ENCODE assay signal across 1 cellular context in genomic region chr6:20811112-20811746, GRCh38.
TF ChIP-seq lines count a peak whose summit lies in the region.

No MANE protein-coding gene starts in this region.

TF ChIP-seq in K562, 482 proteins besides CTCF, POLR2A, EP300 and RAD21 (continued from another document and continues in another):
- TF ChIP-seq KDM1A (IDR thresholded peaks at IDR 0.05) (peak; percentile 75 to 79; a peak in 3 of 4 replicates), SMARCA5 (IDR thresholded peaks at IDR 0.05) (0 out of 2 replicates have a peak, but pooled peaks have one; percentile 67), ATF7 (IDR thresholded peaks at IDR 0.05) (peak; percentile 98), SREBF2 (CRISPR knock-in tag; IDR thresholded peaks at IDR 0.05) (0 out of 2 replicates have a peak, but pooled peaks have one; percentile 8), BRD9 (IDR thresholded peaks at IDR 0.05; ENCODE audit: low read depth, partially characterized antibody) (peak; percentile 85), SMAD1 (IDR thresholded peaks at IDR 0.05; ENCODE audit: low read depth, low read length, partially characterized antibody) (peak; percentile 39), MTA1 (IDR thresholded peaks at IDR 0.05; ENCODE audit: borderline replicate concordance) (peak; percentile 79), MTA2 (IDR thresholded peaks at IDR 0.05; ENCODE audit: low read depth) (peak; percentile 51; the same call in 1 of the 2 replicates), ZBTB12 (CRISPR knock-in tag; IDR thresholded peaks at IDR 0.05) (peak; percentile 48; the same call in 1 of the 2 replicates), NEUROD1 (IDR thresholded peaks at IDR 0.05; ENCODE audit: borderline replicate concordance, low read depth, low read length, partially characterized antibody) (peak; percentile 87), SMARCE1 (IDR thresholded peaks at IDR 0.05) (peak; percentile 96), TEAD1 (CRISPR knock-in tag; IDR thresholded peaks at IDR 0.05) (peak; percentile 44 to 62; a peak in 2 of 4 replicates), ZNF707 (CRISPR knock-in tag; conservative IDR thresholded peaks at IDR 0.05) (no peak), NR4A1 (CRISPR knock-in tag; IDR thresholded peaks at IDR 0.05) (no peak), NR4A1 (tag; IDR thresholded peaks at IDR 0.05) (0 out of 2 replicates have a peak, but pooled peaks have one; percentile 51), MAFG (tag; conservative IDR thresholded peaks at IDR 0.05) (peak; percentile 76), DPF2 (IDR thresholded peaks at IDR 0.05) (peak; percentile 96), TBL1XR1 (IDR thresholded peaks at IDR 0.05; ENCODE audit: low read length in 2 of 2) (peak in 1 of 2 experiments; percentile 83; a peak in 1 of 4 replicates), SAFB (IDR thresholded peaks at IDR 0.05; ENCODE audit: borderline replicate concordance, low read depth, low read length) (no peak), CEBPG (CRISPR knock-in tag; IDR thresholded peaks at IDR 0.05) (no peak), CEBPG (tag; conservative IDR thresholded peaks at IDR 0.05 in 1 of 2, IDR thresholded peaks at IDR 0.05 in 1 of 2) (peak; percentile 32 to 86; a peak in 3 of 4 replicates), SP2 (IDR thresholded peaks at IDR 0.05; ENCODE audit: extremely low read depth, low read depth, low read length, poor library complexity, severe bottlenecking) (no peak), SIRT6 (IDR thresholded peaks at IDR 0.05; ENCODE audit: low read depth, low read length) (no peak), MEF2D (tag; conservative IDR thresholded peaks at IDR 0.05; ENCODE audit: low read depth) (0 out of 2 replicates have a peak, but pooled peaks have one; percentile 47), PKNOX1 (IDR thresholded peaks at IDR 0.05) (peak; percentile 82), ZZZ3 (IDR thresholded peaks at IDR 0.05) (0 out of 2 replicates have a peak, but pooled peaks have one; percentile 35), SRSF9 (IDR thresholded peaks at IDR 0.05; ENCODE audit: borderline replicate concordance, low read depth, low read length) (no peak), NR2C1 (IDR thresholded peaks at IDR 0.05) (peak; percentile 69), NR2C1 (tag; IDR thresholded peaks at IDR 0.05) (peak; percentile 82), PHB2 (IDR thresholded peaks at IDR 0.05; ENCODE audit: low read depth) (no peak), ARNT (IDR thresholded peaks at IDR 0.05) (peak in 1 of 2 experiments; percentile 87; a peak in 2 of 4 replicates), KLF6 (CRISPR knock-in tag; IDR thresholded peaks at IDR 0.05; ENCODE audit: borderline replicate concordance) (no peak), CREB5 (CRISPR knock-in tag; IDR thresholded peaks at IDR 0.05) (no peak), FOXM1 (IDR thresholded peaks at IDR 0.05; ENCODE audit: low read depth) (peak; percentile 63; the same call in 1 of the 2 replicates), FOXM1 (CRISPR knock-in tag; IDR thresholded peaks at IDR 0.05; ENCODE audit: low read depth) (no peak), FOS (IDR thresholded peaks at IDR 0.05; ENCODE audit: extremely low read depth, insufficient read length) (peak; percentile 76), HNRNPK (IDR thresholded peaks at IDR 0.05; ENCODE audit: low read depth, low read length, poor library complexity, severe bottlenecking) (no peak)
- TF ChIP-seq, protein P1, sequence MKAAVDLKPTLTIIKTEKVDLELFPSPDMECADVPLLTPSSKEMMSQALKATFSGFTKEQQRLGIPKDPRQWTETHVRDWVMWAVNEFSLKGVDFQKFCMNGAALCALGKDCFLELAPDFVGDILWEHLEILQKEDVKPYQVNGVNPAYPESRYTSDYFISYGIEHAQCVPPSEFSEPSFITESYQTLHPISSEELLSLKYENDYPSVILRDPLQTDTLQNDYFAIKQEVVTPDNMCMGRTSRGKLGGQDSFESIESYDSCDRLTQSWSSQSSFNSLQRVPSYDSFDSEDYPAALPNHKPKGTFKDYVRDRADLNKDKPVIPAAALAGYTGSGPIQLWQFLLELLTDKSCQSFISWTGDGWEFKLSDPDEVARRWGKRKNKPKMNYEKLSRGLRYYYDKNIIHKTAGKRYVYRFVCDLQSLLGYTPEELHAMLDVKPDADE (conservative IDR thresholded peaks at IDR 0.05; ENCODE audit: control insufficient read depth, low read depth, low read length), result no peak
- TF ChIP-seq, protein P2, sequence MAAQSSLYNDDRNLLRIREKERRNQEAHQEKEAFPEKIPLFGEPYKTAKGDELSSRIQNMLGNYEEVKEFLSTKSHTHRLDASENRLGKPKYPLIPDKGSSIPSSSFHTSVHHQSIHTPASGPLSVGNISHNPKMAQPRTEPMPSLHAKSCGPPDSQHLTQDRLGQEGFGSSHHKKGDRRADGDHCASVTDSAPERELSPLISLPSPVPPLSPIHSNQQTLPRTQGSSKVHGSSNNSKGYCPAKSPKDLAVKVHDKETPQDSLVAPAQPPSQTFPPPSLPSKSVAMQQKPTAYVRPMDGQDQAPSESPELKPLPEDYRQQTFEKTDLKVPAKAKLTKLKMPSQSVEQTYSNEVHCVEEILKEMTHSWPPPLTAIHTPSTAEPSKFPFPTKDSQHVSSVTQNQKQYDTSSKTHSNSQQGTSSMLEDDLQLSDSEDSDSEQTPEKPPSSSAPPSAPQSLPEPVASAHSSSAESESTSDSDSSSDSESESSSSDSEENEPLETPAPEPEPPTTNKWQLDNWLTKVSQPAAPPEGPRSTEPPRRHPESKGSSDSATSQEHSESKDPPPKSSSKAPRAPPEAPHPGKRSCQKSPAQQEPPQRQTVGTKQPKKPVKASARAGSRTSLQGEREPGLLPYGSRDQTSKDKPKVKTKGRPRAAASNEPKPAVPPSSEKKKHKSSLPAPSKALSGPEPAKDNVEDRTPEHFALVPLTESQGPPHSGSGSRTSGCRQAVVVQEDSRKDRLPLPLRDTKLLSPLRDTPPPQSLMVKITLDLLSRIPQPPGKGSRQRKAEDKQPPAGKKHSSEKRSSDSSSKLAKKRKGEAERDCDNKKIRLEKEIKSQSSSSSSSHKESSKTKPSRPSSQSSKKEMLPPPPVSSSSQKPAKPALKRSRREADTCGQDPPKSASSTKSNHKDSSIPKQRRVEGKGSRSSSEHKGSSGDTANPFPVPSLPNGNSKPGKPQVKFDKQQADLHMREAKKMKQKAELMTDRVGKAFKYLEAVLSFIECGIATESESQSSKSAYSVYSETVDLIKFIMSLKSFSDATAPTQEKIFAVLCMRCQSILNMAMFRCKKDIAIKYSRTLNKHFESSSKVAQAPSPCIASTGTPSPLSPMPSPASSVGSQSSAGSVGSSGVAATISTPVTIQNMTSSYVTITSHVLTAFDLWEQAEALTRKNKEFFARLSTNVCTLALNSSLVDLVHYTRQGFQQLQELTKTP (IDR thresholded peaks at IDR 0.05; ENCODE audit: low read depth in 1 of 2, partially characterized antibody in 2 of 2), result peak in 1 of 2 experiments; percentile 85
- TF ChIP-seq, protein P3, sequence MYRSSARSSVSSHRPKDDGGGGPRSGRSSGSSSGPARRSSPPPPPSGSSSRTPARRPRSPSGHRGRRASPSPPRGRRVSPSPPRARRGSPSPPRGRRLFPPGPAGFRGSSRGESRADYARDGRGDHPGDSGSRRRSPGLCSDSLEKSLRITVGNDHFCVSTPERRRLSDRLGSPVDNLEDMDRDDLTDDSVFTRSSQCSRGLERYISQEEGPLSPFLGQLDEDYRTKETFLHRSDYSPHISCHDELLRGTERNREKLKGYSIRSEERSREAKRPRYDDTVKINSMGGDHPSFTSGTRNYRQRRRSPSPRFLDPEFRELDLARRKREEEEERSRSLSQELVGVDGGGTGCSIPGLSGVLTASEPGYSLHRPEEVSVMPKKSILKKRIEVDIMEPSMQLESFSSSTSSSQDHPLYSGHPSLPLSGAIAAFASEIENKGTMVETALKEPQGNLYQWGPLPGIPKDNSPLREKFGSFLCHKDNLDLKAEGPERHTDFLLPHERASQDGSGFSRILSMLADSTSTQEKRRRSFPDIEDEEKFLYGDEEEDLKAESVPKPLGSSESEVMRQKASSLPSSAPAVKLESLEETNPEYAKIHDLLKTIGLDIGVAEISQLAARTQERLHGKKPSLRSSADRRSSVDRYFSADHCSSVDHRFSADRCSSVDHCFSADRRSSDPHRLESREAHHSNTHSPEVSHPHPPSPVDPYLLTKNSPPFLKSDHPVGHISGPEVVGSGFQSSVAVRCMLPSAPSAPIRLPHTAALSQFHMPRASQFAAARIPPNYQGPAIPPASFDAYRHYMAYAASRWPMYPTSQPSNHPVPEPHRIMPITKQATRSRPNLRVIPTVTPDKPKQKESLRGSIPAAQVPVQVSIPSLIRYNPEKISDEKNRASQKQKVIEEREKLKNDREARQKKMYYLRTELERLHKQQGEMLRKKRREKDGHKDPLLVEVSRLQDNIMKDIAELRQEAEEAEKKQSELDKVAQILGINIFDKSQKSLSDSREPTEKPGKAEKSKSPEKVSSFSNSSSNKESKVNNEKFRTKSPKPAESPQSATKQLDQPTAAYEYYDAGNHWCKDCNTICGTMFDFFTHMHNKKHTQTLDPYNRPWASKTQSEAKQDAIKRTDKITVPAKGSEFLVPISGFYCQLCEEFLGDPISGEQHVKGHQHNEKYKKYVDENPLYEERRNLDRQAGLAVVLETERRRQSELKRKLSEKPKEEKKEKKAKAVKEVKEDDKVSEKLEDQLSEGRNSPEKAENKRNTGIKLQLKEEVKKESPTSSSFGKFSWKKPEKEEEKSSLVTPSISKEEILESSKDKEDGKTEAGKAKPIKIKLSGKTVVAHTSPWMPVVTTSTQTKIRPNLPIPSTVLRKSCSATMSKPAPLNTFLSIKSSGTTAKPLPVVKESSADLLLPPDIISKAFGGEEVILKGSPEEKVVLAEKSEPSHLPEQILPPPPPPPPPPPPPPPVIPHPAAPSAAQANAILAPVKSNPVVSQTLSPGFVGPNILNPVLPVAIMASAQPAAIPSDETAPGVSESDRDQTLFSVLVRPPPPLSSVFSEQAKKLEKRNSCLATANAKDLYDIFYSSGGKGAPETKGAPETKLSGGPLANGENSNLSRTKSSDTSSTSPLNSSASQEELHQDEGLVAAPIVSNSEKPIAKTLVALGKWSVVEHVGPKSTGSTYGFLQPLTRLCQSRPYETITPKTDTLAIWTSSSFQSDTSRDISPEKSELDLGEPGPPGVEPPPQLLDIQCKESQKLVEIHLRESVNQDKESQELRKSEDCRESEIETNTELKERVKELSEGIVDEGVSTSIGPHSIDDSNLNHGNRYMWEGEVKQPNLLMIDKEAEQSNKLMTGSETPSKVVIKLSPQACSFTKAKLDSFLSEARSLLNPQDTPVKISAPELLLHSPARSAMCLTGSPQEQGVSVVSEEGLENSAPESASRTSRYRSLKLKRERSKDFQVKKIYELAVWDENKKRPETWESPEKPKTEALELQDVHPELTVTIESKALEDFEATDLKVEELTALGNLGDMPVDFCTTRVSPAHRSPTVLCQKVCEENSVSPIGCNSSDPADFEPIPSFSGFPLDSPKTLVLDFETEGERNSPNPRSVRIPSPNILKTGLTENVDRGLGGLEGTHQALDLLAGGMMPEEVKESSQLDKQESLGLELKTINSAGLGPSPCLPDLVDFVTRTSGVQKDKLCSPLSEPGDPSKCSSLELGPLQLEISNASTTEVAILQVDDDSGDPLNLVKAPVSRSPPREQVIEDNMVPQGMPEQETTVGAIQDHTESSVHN (IDR thresholded peaks at IDR 0.05; ENCODE audit: borderline replicate concordance in 1 of 2, low read depth in 1 of 2), result peak in 1 of 2 experiments; percentile 96; a peak in 2 of 4 replicates
- TF ChIP-seq, protein P4, sequence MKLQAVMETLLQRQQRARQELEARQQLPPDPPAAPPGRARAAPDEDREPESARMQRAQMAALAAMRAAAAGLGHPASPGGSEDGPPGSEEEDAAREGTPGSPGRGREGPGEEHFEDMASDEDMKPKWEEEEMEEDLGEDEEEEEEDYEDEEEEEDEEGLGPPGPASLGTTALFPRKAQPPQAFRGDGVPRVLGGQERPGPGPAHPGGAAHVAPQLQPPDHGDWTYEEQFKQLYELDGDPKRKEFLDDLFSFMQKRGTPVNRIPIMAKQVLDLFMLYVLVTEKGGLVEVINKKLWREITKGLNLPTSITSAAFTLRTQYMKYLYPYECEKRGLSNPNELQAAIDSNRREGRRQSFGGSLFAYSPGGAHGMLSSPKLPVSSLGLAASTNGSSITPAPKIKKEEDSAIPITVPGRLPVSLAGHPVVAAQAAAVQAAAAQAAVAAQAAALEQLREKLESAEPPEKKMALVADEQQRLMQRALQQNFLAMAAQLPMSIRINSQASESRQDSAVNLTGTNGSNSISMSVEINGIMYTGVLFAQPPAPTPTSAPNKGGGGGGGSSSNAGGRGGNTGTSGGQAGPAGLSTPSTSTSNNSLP (IDR thresholded peaks at IDR 0.05; ENCODE audit: borderline replicate concordance, low read depth, low read length), result peak; percentile 85; the same call in 1 of the 2 replicates
- TF ChIP-seq, protein P5, sequence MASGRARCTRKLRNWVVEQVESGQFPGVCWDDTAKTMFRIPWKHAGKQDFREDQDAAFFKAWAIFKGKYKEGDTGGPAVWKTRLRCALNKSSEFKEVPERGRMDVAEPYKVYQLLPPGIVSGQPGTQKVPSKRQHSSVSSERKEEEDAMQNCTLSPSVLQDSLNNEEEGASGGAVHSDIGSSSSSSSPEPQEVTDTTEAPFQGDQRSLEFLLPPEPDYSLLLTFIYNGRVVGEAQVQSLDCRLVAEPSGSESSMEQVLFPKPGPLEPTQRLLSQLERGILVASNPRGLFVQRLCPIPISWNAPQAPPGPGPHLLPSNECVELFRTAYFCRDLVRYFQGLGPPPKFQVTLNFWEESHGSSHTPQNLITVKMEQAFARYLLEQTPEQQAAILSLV (tag; IDR thresholded peaks at IDR 0.05), result no peak
